ENCODE assay signal across 27 cellular contexts in the genomic region with DNA sequence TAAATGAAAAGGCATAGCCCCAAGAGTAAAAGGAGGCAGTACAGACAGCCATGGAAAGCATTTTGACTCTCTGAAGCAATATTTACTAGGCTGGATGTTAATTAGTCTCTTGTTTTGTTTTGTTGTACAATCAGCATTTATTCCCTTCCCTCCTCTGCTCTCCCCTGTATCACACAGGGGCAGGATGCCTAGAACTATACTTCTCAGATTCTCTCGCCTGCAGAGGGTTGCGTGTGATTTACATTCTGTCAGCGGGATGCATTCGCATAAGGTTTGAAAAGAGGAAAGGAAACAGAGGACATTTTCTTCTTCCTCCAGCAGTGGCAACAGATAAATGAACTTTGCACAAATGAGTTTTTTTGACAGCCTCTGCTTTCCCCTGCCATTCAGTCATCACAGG.
"Had no signal": no experiment of that assay in that cellular context is flagged by ENCODE, and none has a peak within 500 bp of the region (broad histone marks: within the 10 kb centered on the region; RNA-seq: fewer than 3 reads in every experiment).

No MANE protein-coding gene starts in this region.

- ATAC-seq: activated CD8-positive, alpha-beta memory T cell treated with anti-CD3 and anti-CD28 coated beads, Interleukin-2, amount 10 ng/mL, durations not matched to agents 7 days and 5 days; PC-3 had no signal

- H3K27me3 Mint-ChIP-seq: activated B cell treated with CpG ODN at 0.5 μM for 24 hours had no signal

- H3K4me1 ChIP-seq: breast epithelium had no signal

- H3K9me3 ChIP-seq: breast epithelium had no signal

- H3K27me3 ChIP-seq: breast epithelium had no signal

- H3K36me3 Mint-ChIP-seq: activated CD8-positive, alpha-beta memory T cell treated with anti-CD3 and anti-CD28 coated beads, Interleukin-2, amount 10 ng/mL, durations not matched to agents 7 days and 5 days; activated naive CD4-positive, alpha-beta T cell treated with anti-CD3 and anti-CD28 coated beads, Interleukin-2, amount 50 U/mL, for 24 hours had no signal

- H3K4me3 Mint-ChIP-seq: activated B cell treated with CpG ODN at 0.5 μM for 24 hours; activated CD4-positive, alpha-beta T cell treated with anti-CD3 and anti-CD28 coated beads, Interleukin-2, amount 10 ng/mL, durations not matched to agents 24 days and 14 days; activated CD8-positive, alpha-beta memory T cell treated with anti-CD3 and anti-CD28 coated beads, Interleukin-2, amount 10 ng/mL, durations not matched to agents 7 days and 5 days; activated naive CD4-positive, alpha-beta T cell treated with anti-CD3 and anti-CD28 coated beads, Interleukin-2, amount 50 U/mL, for 24 hours; activated T-cell treated with anti-CD3 and anti-CD28 coated beads, Interleukin-2, amount 50 U/mL, for 24 hours; activated T-helper 1 cell treated with anti-CD3 and anti-CD28 coated beads, Interleukin-12 subunit alpha, Interleukin-12 subunit beta, Interleukin-2, Interleukin-4 antibody, amounts not matched to agents 30 ng/mL and 10 ng/mL and 1 ng/mL, durations not matched to agents 14 hours and 24 hours and 36 hours; T-helper 1 cell treated with Interleukin-12 subunit alpha and Interleukin-12 subunit beta and Interleukin-4 antibody, amounts not matched to agents 30 μg/mL and 1 μg/mL, for 36 hours had no signal

- DNase-seq: activated B cell treated with CpG ODN at 0.5 μM for 24 hours; activated CD4-positive, alpha-beta T cell treated with anti-CD3 and anti-CD28 coated beads for 1 hour; activated CD4-positive, alpha-beta T cell treated with anti-CD3 and anti-CD28 coated beads, Interleukin-2, amount 10 ng/mL, durations not matched to agents 24 days and 14 days; activated CD4-positive, alpha-beta T cell treated with anti-CD3 and anti-CD28 coated beads, Interleukin-2, amount 50 U/mL, for 48 hours; activated CD8-positive, alpha-beta memory T cell treated with anti-CD3 and anti-CD28 coated beads, Interleukin-2, amount 10 ng/mL, durations not matched to agents 7 days and 5 days; activated effector memory CD4-positive, alpha-beta T cell treated with Interleukin-2 at 50 U/mL for 16 hours; activated naive CD4-positive, alpha-beta T cell; activated T-cell treated with anti-CD3 and anti-CD28 coated beads, Interleukin-2, amount 50 U/mL, for 24 hours; aorta; Kasumi-1; KBM-7; NCI-H1092; NCI-H1417 treated with DMSO at 0.1 percent for 48 hours; NCI-H1694; NCI-H2029; NCI-H2107; NCI-H2171 treated with DMSO at 0.1 percent for 48 hours; NCI-H345; NCI-H510A treated with DMSO at 0.1 percent for 48 hours; NCI-H69; NK-92 treated with Interleukin-12 subunit alpha and Interleukin-12 subunit beta, amount 100 ng/mL, for 24 hours; PC-3; SHP77 treated with DMSO at 0.1 percent for 48 hours had no signal

- H3K27ac ChIP-seq: breast epithelium had no signal

- H3K4me3 ChIP-seq: breast epithelium had no signal

- H3K9me3 Mint-ChIP-seq: activated B cell treated with CpG ODN at 0.5 μM for 24 hours; activated CD4-positive, alpha-beta T cell treated with anti-CD3 and anti-CD28 coated beads, Interleukin-2, amount 10 ng/mL, durations not matched to agents 24 days and 14 days; activated naive CD4-positive, alpha-beta T cell treated with anti-CD3 and anti-CD28 coated beads, Interleukin-2, amount 50 U/mL, for 24 hours; activated T-cell treated with anti-CD3 and anti-CD28 coated beads, Interleukin-2, amount 50 U/mL, for 24 hours; activated T-helper 1 cell treated with anti-CD3 and anti-CD28 coated beads, Interleukin-12 subunit alpha, Interleukin-12 subunit beta, Interleukin-2, Interleukin-4 antibody, amounts not matched to agents 30 ng/mL and 10 ng/mL and 1 ng/mL, durations not matched to agents 14 hours and 24 hours and 36 hours; T-helper 1 cell treated with Interleukin-12 subunit alpha and Interleukin-12 subunit beta and Interleukin-4 antibody, amounts not matched to agents 30 μg/mL and 1 μg/mL, for 36 hours had no signal

- H3K4me1 Mint-ChIP-seq: activated B cell treated with CpG ODN at 0.5 μM for 24 hours; activated CD4-positive, alpha-beta T cell treated with anti-CD3 and anti-CD28 coated beads, Interleukin-2, amount 10 ng/mL, durations not matched to agents 24 days and 14 days; activated CD8-positive, alpha-beta memory T cell treated with anti-CD3 and anti-CD28 coated beads, Interleukin-2, amount 10 ng/mL, durations not matched to agents 7 days and 5 days; activated naive CD4-positive, alpha-beta T cell treated with anti-CD3 and anti-CD28 coated beads, Interleukin-2, amount 50 U/mL, for 24 hours had no signal

- H3K36me3 ChIP-seq: breast epithelium had no signal

- H3K27ac Mint-ChIP-seq: activated B cell treated with CpG ODN at 0.5 μM for 24 hours; activated CD4-positive, alpha-beta T cell treated with anti-CD3 and anti-CD28 coated beads, Interleukin-2, amount 10 ng/mL, durations not matched to agents 24 days and 14 days; activated CD8-positive, alpha-beta memory T cell treated with anti-CD3 and anti-CD28 coated beads, Interleukin-2, amount 10 ng/mL, durations not matched to agents 7 days and 5 days; activated T-cell treated with anti-CD3 and anti-CD28 coated beads, Interleukin-2, amount 50 U/mL, for 24 hours; activated T-helper 1 cell treated with anti-CD3 and anti-CD28 coated beads, Interleukin-12 subunit alpha, Interleukin-12 subunit beta, Interleukin-2, Interleukin-4 antibody, amounts not matched to agents 30 ng/mL and 10 ng/mL and 1 ng/mL, durations not matched to agents 14 hours and 24 hours and 36 hours; T-helper 1 cell treated with Interleukin-12 subunit alpha and Interleukin-12 subunit beta and Interleukin-4 antibody, amounts not matched to agents 30 μg/mL and 1 μg/mL, for 36 hours had no signal
